In genomic region chr3:81716870-81717509, GRCh38 we compare ENCODE assay signal across 10 cellular contexts. TPM values are rescaled to one million over a fixed set of nuclear protein-coding genes. Genes with fewer than 3 reads are reported as not detected.
A peak's percentile ranks its signal among the peaks of the same experiment; 100 is the strongest.
DNase-seq lines count a peak whose midpoint lies in the region; ATAC-seq, FAIRE-seq and TF ChIP-seq lines count a peak whose summit lies in the region.
"Had no signal": no experiment of that assay in that cellular context is flagged by ENCODE, and none has a peak within 500 bp of the region (broad histone marks: within the 10 kb centered on the region; RNA-seq: fewer than 3 reads in every experiment).

No MANE protein-coding gene starts in this region.

- TF ChIP-seq CTCF in astrocyte (IDR thresholded peaks at IDR 0.05; ENCODE audit: insufficient read depth, low read depth, low read length), result no peak

- H3K9ac ChIP-seq in astrocyte (ENCODE audit: low read length), result no peak overlapping the region
- H3K9ac ChIP-seq: BLaER1 had no signal

- POLR2A ChIA-PET in activated CD4-positive, alpha-beta memory T cell treated with anti-CD3 and anti-CD28 coated beads, Interleukin-2, amount 10 ng/mL, durations not matched to agents 7 days and 5 days (lab: Charles Lee), result no interaction called here

- H4K20me1 ChIP-seq in astrocyte (ENCODE audit: insufficient read depth, low read length), result no peaks in the 10 kb centered on the region

- no peak overlapping the region for H3K4me3 ChIP-seq in astrocyte (ENCODE audit: insufficient read depth, low read depth, low read length)
- H3K4me3 ChIP-seq: BLaER1 had no signal

- H3K36me3 Mint-ChIP-seq in astrocyte (ENCODE audit: low read depth, unreplicated experiment), result no peaks in the 10 kb centered on the region
- peaks cover 5% of the 10 kb centered on the region for H3K36me3 Mint-ChIP-seq in activated CD4-positive, alpha-beta memory T cell treated with anti-CD3 and anti-CD28 coated beads, Interleukin-2, amount 10 ng/mL, durations not matched to agents 7 days and 5 days (ENCODE audit: low read depth)

- ATAC-seq in Right ventricle myocardium inferior (peak; percentile 94), GM19452 (IDR thresholded peaks at IDR 0.05; ENCODE audit: unreplicated experiment) (no peak), GM18861 (IDR thresholded peaks at IDR 0.05; ENCODE audit: unreplicated experiment) (no peak)

- H3K9me3 ChIP-seq in astrocyte (ENCODE audit: insufficient read depth, low read depth, low read length), result no peaks in the 10 kb centered on the region
- H3K9me3 ChIP-seq: BLaER1 had no signal

- intact Hi-C loops in Right ventricle myocardium inferior (cut with DNase I) (loop anchor here (5.0 kb wide), 1 partner anchor 45 kb away; the partner anchor contains the start of gene GBE1), cardiac septum (cut with DNase I) (loop anchor here (2.0 kb wide), 1 partner anchor 44 kb away; the partner anchor contains the start of gene GBE1)

- H3K4me1 ChIP-seq in astrocyte (ENCODE audit: insufficient read depth, low read length), result no peaks in the 10 kb centered on the region
- H3K4me1 ChIP-seq: BLaER1 had no signal

- no peaks in the 10 kb centered on the region for H3K27me3 ChIP-seq in astrocyte (ENCODE audit: insufficient read depth, low read length)
- H3K27me3 ChIP-seq: BLaER1 had no signal

- H3K9me3 Mint-ChIP-seq in astrocyte (ENCODE audit: unreplicated experiment), result no peaks in the 10 kb centered on the region
- H3K9me3 Mint-ChIP-seq in activated CD4-positive, alpha-beta memory T cell treated with anti-CD3 and anti-CD28 coated beads, Interleukin-2, amount 10 ng/mL, durations not matched to agents 7 days and 5 days, result peaks cover 1% of the 10 kb centered on the region

- DNase-seq in Right ventricle myocardium inferior (ENCODE audit: missing footprints) (no peak), cardiac septum (ENCODE audit: low spot score) (no peak), astrocyte (ENCODE audit: low read depth) (peak; percentile 77), left kidney (ENCODE audit: low read depth, low spot score) (peak; percentile 93), amygdala (lab: John Stamatoyannopoulos, UW) (no peak)
- no peak for DNase-seq in activated CD4-positive, alpha-beta memory T cell treated with anti-CD3 and anti-CD28 coated beads, Interleukin-2, amount 10 ng/mL, durations not matched to agents 7 days and 5 days
- DNase-seq: NCI-H2227 treated with DMSO at 0.1 percent for 48 hours had no signal

- H3K4me2 ChIP-seq in astrocyte (ENCODE audit: low read length), result peak overlapping the region; percentile 27
- H3K4me2 ChIP-seq: BLaER1 had no signal

- H3K27ac ChIP-seq in astrocyte (ENCODE audit: low read depth, low read length), result no peak overlapping the region
- H3K27ac ChIP-seq: BLaER1 had no signal

- no peaks in the 10 kb centered on the region for H3K36me3 ChIP-seq in astrocyte (ENCODE audit: insufficient read depth, low read length)

- no peak overlapping the region for H3K4me3 Mint-ChIP-seq in astrocyte (ENCODE audit: unreplicated experiment)
- no peak overlapping the region for H3K4me3 Mint-ChIP-seq in activated CD4-positive, alpha-beta memory T cell treated with anti-CD3 and anti-CD28 coated beads, Interleukin-2, amount 10 ng/mL, durations not matched to agents 7 days and 5 days

- peaks cover 12% of the 10 kb centered on the region for H3K79me2 ChIP-seq in astrocyte (ENCODE audit: insufficient read depth, low read length)

- peaks cover 7% of the 10 kb centered on the region for H3K4me1 Mint-ChIP-seq in astrocyte (ENCODE audit: low read depth, unreplicated experiment)
- H3K4me1 Mint-ChIP-seq in activated CD4-positive, alpha-beta memory T cell treated with anti-CD3 and anti-CD28 coated beads, Interleukin-2, amount 10 ng/mL, durations not matched to agents 7 days and 5 days, result no peaks in the 10 kb centered on the region

- no peak overlapping the region for H3K27ac Mint-ChIP-seq in astrocyte (ENCODE audit: unreplicated experiment)
- no peak overlapping the region for H3K27ac Mint-ChIP-seq in activated CD4-positive, alpha-beta memory T cell treated with anti-CD3 and anti-CD28 coated beads, Interleukin-2, amount 10 ng/mL, durations not matched to agents 7 days and 5 days

- no peaks in the 10 kb centered on the region for H3K27me3 Mint-ChIP-seq in astrocyte (ENCODE audit: low read depth, unreplicated experiment)
- no peaks in the 10 kb centered on the region for H3K27me3 Mint-ChIP-seq in activated CD4-positive, alpha-beta memory T cell treated with anti-CD3 and anti-CD28 coated beads, Interleukin-2, amount 10 ng/mL, durations not matched to agents 7 days and 5 days

- CTCF ChIA-PET in activated CD4-positive, alpha-beta memory T cell treated with anti-CD3 and anti-CD28 coated beads, Interleukin-2, amount 10 ng/mL, durations not matched to agents 7 days and 5 days (lab: Charles Lee), result no interaction called here

- FAIRE-seq in astrocyte (lab: Jason Lieb, UNC), result peak; percentile 50

- no peak overlapping the region for H2AFZ ChIP-seq in astrocyte (ENCODE audit: low read depth, low read length)

RNA-seq across cellular contexts. Expression of gene GBE1, which starts 44.5 kb away (rescaled TPM):
- total RNA-seq in Right ventricle myocardium inferior, result 88.6 TPM
- total RNA-seq in cardiac septum, result 102 TPM
- total RNA-seq in astrocyte, result 58.6 and 60.3 TPM in 2 replicates
- 10 to 100 TPM; 36.5 to 37.7 TPM for total RNA-seq in activated CD4-positive, alpha-beta memory T cell treated with anti-CD3 and anti-CD28 coated beads, Interleukin-2, amount 10 ng/mL, durations not matched to agents 7 days and 5 days

Comparison
In these comparisons a context has a peak if more than half of its experiments do, and no peak if none do; other contexts are left out.
1. DNase-seq: peak in astrocyte (single experiment) and left kidney (single experiment); none in Right ventricle myocardium inferior (single experiment), cardiac septum (single experiment), amygdala (0 of 56) and activated CD4-positive, alpha-beta memory T cell treated with anti-CD3 and anti-CD28 coated beads, Interleukin-2, amount 10 ng/mL, durations not matched to agents 7 days and 5 days (single experiment).